Comparison of ENCODE assay signal across 6 cellular contexts in genomic region chr4:71805230-71805629, GRCh38. TPM values are rescaled to one million over a fixed set of nuclear protein-coding genes. Genes with fewer than 3 reads are reported as not detected.
"Had no signal": no experiment of that assay in that cellular context is flagged by ENCODE, and none has a peak within 500 bp of the region (broad histone marks: within the 10 kb centered on the region; RNA-seq: fewer than 3 reads in every experiment).

No MANE protein-coding gene starts in this region.

RNA-seq across cellular contexts. Expression of gene GC, which starts 21.4 kb away (rescaled TPM):
- total RNA-seq: LHCN-M2, MCF 10A, OCI-LY7, PC-3, SK-MEL-5 had no signal
- polyA plus RNA-seq: SK-N-SH had no signal
